Comparison of ENCODE assay signal across 10 cellular contexts in genomic region chr10:94358480-94358879, GRCh38. TPM values are rescaled to one million over a fixed set of nuclear protein-coding genes. Genes with fewer than 3 reads are reported as not detected.
A peak's percentile ranks its signal among the peaks of the same experiment; 100 is the strongest.
DNase-seq lines count a peak whose midpoint lies in the region; ATAC-seq and TF ChIP-seq lines count a peak whose summit lies in the region.
"Had no signal": no experiment of that assay in that cellular context is flagged by ENCODE, and none has a peak within 500 bp of the region (broad histone marks: within the 10 kb centered on the region; RNA-seq: fewer than 3 reads in every experiment).

No MANE protein-coding gene starts in this region.

- POLR2A ChIA-PET in CD4-positive, alpha-beta memory T cell (lab: Charles Lee; ENCODE audit: partially characterized antibody): no interaction called here

- H3K27me3 Mint-ChIP-seq in CD4-positive, alpha-beta memory T cell: no peaks in the 10 kb centered on the region

- no peaks in the 10 kb centered on the region for H3K9me3 Mint-ChIP-seq in CD4-positive, alpha-beta memory T cell

- TF ChIP-seq CTCF in GM20000 (IDR thresholded peaks at IDR 0.05; ENCODE audit: extremely low read depth, missing control alignments): no peak

- no peak overlapping the region for H3K27ac ChIP-seq in CD4-positive, alpha-beta memory T cell (ENCODE audit: low read depth, low read length)

- no peaks in the 10 kb centered on the region for H3K27me3 ChIP-seq in CD4-positive, alpha-beta memory T cell (ENCODE audit: insufficient read depth, low read length)

- DNase-seq in CD4-positive, alpha-beta memory T cell: no peak
- DNase-seq in HS-27A (ENCODE audit: low read depth) (peak; percentile 66), amniotic epithelial cell (ENCODE audit: low read depth) (peak; percentile 89), islet precursor cell (peak; percentile 93), GM20000 (ENCODE audit: low spot score) (no peak)
- no peak for DNase-seq in stimulated activated CD4-positive, alpha-beta T cell treated with anti-CD3 and anti-CD28 coated beads, Interleukin-1b, Interleukin-23, amount 100 ng/mL, for 48 hours
- DNase-seq: GDM1, NCI-H2081 had no signal

- ATAC-seq in HG03457 (IDR thresholded peaks at IDR 0.05; ENCODE audit: unreplicated experiment) (no peak), HG02840 (IDR thresholded peaks at IDR 0.05; ENCODE audit: low FRiP score, unreplicated experiment) (no peak)

- peaks cover 25 to 43% (median 32%) of the 10 kb centered on the region in 4 donors for H3K4me1 Mint-ChIP-seq in CD4-positive, alpha-beta memory T cell

- peaks cover 26% of the 10 kb centered on the region for H3K4me1 ChIP-seq in CD4-positive, alpha-beta memory T cell (ENCODE audit: insufficient read depth, low read length)

- H3K4me3 ChIP-seq in CD4-positive, alpha-beta memory T cell (ENCODE audit: low read length in 2 of 2): no peak overlapping the region

- H3K9me3 ChIP-seq in CD4-positive, alpha-beta memory T cell (ENCODE audit: control insufficient read depth in 1 of 2, low read length in 2 of 2): no peaks in the 10 kb centered on the region

- peaks cover 50 to 59% of the 10 kb centered on the region in 2 donors for H3K36me3 Mint-ChIP-seq in CD4-positive, alpha-beta memory T cell

- H3K36me3 ChIP-seq in CD4-positive, alpha-beta memory T cell (ENCODE audit: insufficient read depth, low read length): peaks cover 31% of the 10 kb centered on the region

- CTCF ChIA-PET in CD4-positive, alpha-beta memory T cell (lab: Charles Lee; ENCODE audit: partially characterized antibody): no interaction called here

- H3K27ac Mint-ChIP-seq in CD4-positive, alpha-beta memory T cell: peak overlapping the region in 4 of 7 donors; percentile 11 to 70 (median 46)

- peak overlapping the region in 1 of 8 donors; percentile 1 for H3K4me3 Mint-ChIP-seq in CD4-positive, alpha-beta memory T cell

- intact Hi-C loops in CD4-positive, alpha-beta memory T cell (cut with micrococcal nuclease): no loop called here

RNA-seq across cellular contexts. Expression of gene NOC3L, which starts 4.3 kb away (rescaled TPM):
- 10 to 100 TPM; 21.8 to 22.5 TPM for total RNA-seq in CD4-positive, alpha-beta memory T cell
- polyA plus RNA-seq in CD4-positive, alpha-beta memory T cell: 10 to 100 TPM in 1 of 2 donors, 1 to 10 TPM in 1; 6.2 to 15.8 TPM

RNA-seq across cellular contexts. Expression of gene TBC1D12, which starts 43.9 kb away (rescaled TPM):
- under 1 TPM; 0.30 to 0.96 TPM for total RNA-seq in CD4-positive, alpha-beta memory T cell
- polyA plus RNA-seq in CD4-positive, alpha-beta memory T cell: not detected

Comparison
In these comparisons a context has a peak if more than half of its experiments do, and no peak if none do; other contexts are left out.
1. DNase-seq: peak in HS-27A (single experiment), amniotic epithelial cell (single experiment) and islet precursor cell (single experiment); none in CD4-positive, alpha-beta memory T cell (0 of 5), stimulated activated CD4-positive, alpha-beta T cell treated with anti-CD3 and anti-CD28 coated beads, Interleukin-1b, Interleukin-23, amount 100 ng/mL, for 48 hours (single experiment) and GM20000 (single experiment).